1 cellular context compared by ENCODE assay signal in the genomic region with DNA sequence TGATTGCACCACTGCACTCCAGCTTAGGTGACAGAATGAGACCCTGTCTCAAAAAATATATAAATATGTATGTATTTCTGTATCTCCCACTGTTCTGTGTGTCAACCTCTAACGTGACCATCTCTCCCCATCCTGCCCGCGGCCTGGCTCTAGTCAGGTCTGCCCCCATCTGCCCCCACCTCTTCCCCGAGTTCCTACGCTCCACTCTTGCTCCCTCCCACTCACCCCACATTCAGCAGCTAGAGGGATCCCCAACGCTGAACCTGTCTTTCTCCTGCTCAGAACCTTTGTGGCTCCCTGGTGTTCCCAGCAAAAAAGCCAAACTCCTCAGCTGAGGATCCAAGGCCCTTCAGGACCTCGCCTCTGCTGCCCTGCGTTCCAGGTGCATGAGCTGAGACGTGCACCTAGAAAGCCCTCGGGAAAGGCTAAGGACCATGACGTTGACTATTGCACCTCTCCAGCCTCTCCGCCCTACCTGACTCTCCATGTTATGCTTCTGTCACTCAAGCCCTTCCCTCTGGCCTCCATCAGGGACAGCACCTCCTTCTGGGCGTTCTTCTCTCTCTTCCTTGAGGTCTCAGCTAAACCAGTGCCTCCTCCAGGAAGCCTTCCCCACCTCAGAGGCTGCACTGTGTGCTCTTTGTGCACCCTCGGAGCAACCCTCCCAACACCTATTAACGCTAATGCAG.
A peak's percentile ranks its signal among the peaks of the same experiment; 100 is the strongest.
TF ChIP-seq lines count a peak whose summit lies in the region.

No MANE protein-coding gene starts in this region.

TF ChIP-seq in A549, 52 proteins besides CTCF, POLR2A, EP300 and RAD21:
- TF ChIP-seq FOXS1 (CRISPR knock-in tag; IDR thresholded peaks at IDR 0.05) (no peak), CHD4 (IDR thresholded peaks at IDR 0.05; ENCODE audit: borderline replicate concordance) (no peak), ZNF302 (CRISPR knock-in tag; IDR thresholded peaks at IDR 0.05) (no peak), ZFP36 (IDR thresholded peaks at IDR 0.05; ENCODE audit: borderline replicate concordance, partially characterized antibody) (peak; percentile 62), HMGXB4 (CRISPR knock-in tag; IDR thresholded peaks at IDR 0.05; ENCODE audit: borderline replicate concordance) (no peak), SMC3 (IDR thresholded peaks at IDR 0.05) (no peak), CBX8 (IDR thresholded peaks at IDR 0.05) (no peak), FOSB (CRISPR knock-in tag; IDR thresholded peaks at IDR 0.05) (no peak)
